ENCODE assay signal across 1 cellular context in genomic region chr7:106009511-106010226, GRCh38.
TF ChIP-seq lines count a peak whose summit lies in the region.

No MANE protein-coding gene starts in this region.

TF ChIP-seq in K562, 482 proteins besides CTCF, POLR2A, EP300 and RAD21 (continued from another document and continues in another):
- TF ChIP-seq FOXK2 (conservative IDR thresholded peaks at IDR 0.05 in 1 of 2, IDR thresholded peaks at IDR 0.05 in 1 of 2; ENCODE audit: low read depth in 2 of 2) (0 out of 4 replicates have a peak, but pooled peaks of 1 of the 2 experiments have one; percentile 27), ILF3 (IDR thresholded peaks at IDR 0.05; ENCODE audit: borderline replicate concordance) (no peak), ZKSCAN8 (CRISPR knock-in tag; IDR thresholded peaks at IDR 0.05) (no peak), POLR2H (tag; IDR thresholded peaks at IDR 0.05; ENCODE audit: low read depth) (no peak), BRD4 (IDR thresholded peaks at IDR 0.05) (no peak), BACH1 (tag; IDR thresholded peaks at IDR 0.05) (no peak), ZNF584 (CRISPR knock-in tag; IDR thresholded peaks at IDR 0.05; ENCODE audit: low read depth) (no peak), PCBP1 (IDR thresholded peaks at IDR 0.05; ENCODE audit: low read depth, low read length, poor library complexity, severe bottlenecking) (no peak), GTF2F1 (IDR thresholded peaks at IDR 0.05; ENCODE audit: low read depth, low read length) (no peak), SMARCA4 (IDR thresholded peaks at IDR 0.05) (no peak), SPI1 (IDR thresholded peaks at IDR 0.05; ENCODE audit: borderline replicate concordance, low read depth, low read length) (no peak), CUX1 (CRISPR knock-in tag; IDR thresholded peaks at IDR 0.05) (no peak), THRAP3 (IDR thresholded peaks at IDR 0.05; ENCODE audit: borderline replicate concordance) (no peak), GATAD2A (IDR thresholded peaks at IDR 0.05) (no peak), RNF219 (CRISPR knock-in tag; IDR thresholded peaks at IDR 0.05) (no peak), U2AF1 (optimal IDR thresholded peaks at IDR 0.05; ENCODE audit: low read depth, low read length) (no peak), ZFP36 (IDR thresholded peaks at IDR 0.05; ENCODE audit: low read depth, low read length, partially characterized antibody) (peak; percentile 83), THAP7 (CRISPR knock-in tag; IDR thresholded peaks at IDR 0.05) (no peak), FOXJ3 (CRISPR knock-in tag; IDR thresholded peaks at IDR 0.05) (no peak), TOE1 (IDR thresholded peaks at IDR 0.05; ENCODE audit: borderline replicate concordance) (peak; percentile 87), TOE1 (CRISPR knock-in tag; IDR thresholded peaks at IDR 0.05; ENCODE audit: borderline replicate concordance, low read depth) (peak; percentile 49; the same call in 1 of the 2 replicates), PYGO2 (tag; IDR thresholded peaks at IDR 0.05) (no peak), GTF2B (IDR thresholded peaks at IDR 0.05; ENCODE audit: extremely low read depth, insufficient read length) (no peak), NFRKB (IDR thresholded peaks at IDR 0.05; ENCODE audit: low read depth) (no peak), BRCA1 (IDR thresholded peaks at IDR 0.05) (no peak), BRCA1 (CRISPR knock-in tag; IDR thresholded peaks at IDR 0.05) (no peak), SETDB1 (IDR thresholded peaks at IDR 0.05; ENCODE audit: low read length) (no peak), PML (IDR thresholded peaks at IDR 0.05; ENCODE audit: low read length) (no peak), SAFB (IDR thresholded peaks at IDR 0.05; ENCODE audit: borderline replicate concordance, low read depth, low read length) (no peak), CHD7 (IDR thresholded peaks at IDR 0.05; ENCODE audit: low read depth, low read length) (no peak), ZNF217 (CRISPR knock-in tag; IDR thresholded peaks at IDR 0.05) (no peak), FOSL1 (tag; conservative IDR thresholded peaks at IDR 0.05) (no peak; the same call in 1 of the 2 replicates), KDM1A (IDR thresholded peaks at IDR 0.05) (no peak), SNIP1 (IDR thresholded peaks at IDR 0.05; ENCODE audit: low read depth) (no peak), NCOR1 (IDR thresholded peaks at IDR 0.05) (no peak), MAX (CRISPR knock-in tag; IDR thresholded peaks at IDR 0.05) (peak; percentile 81), GABPA (tag; conservative IDR thresholded peaks at IDR 0.05; ENCODE audit: low read depth) (no peak), NFATC3 (IDR thresholded peaks at IDR 0.05) (no peak), POLR2G (IDR thresholded peaks at IDR 0.05; ENCODE audit: low read depth, low read length) (no peak), FOXO4 (CRISPR knock-in tag; IDR thresholded peaks at IDR 0.05) (no peak), MED1 (CRISPR knock-in tag; IDR thresholded peaks at IDR 0.05; ENCODE audit: borderline replicate concordance) (no peak), MECOM (CRISPR knock-in tag; IDR thresholded peaks at IDR 0.05) (no peak), ATF4 (CRISPR knock-in tag; IDR thresholded peaks at IDR 0.05) (no peak), ZNF583 (CRISPR knock-in tag; IDR thresholded peaks at IDR 0.05) (no peak; the same call in 1 of the 2 replicates)
